Comparison of ENCODE assay signal across 1 cellular context in genomic region chr11:62340269-62340901, GRCh38.
A peak's percentile ranks its signal among the peaks of the same experiment; 100 is the strongest.
TF ChIP-seq lines count a peak whose summit lies in the region.

No MANE protein-coding gene starts in this region.

TF ChIP-seq in K562, 482 proteins besides CTCF, POLR2A, EP300 and RAD21:
- TF ChIP-seq REST (CRISPR knock-in tag; IDR thresholded peaks at IDR 0.05; ENCODE audit: low read depth) = no peak
- TF ChIP-seq, protein P1, sequence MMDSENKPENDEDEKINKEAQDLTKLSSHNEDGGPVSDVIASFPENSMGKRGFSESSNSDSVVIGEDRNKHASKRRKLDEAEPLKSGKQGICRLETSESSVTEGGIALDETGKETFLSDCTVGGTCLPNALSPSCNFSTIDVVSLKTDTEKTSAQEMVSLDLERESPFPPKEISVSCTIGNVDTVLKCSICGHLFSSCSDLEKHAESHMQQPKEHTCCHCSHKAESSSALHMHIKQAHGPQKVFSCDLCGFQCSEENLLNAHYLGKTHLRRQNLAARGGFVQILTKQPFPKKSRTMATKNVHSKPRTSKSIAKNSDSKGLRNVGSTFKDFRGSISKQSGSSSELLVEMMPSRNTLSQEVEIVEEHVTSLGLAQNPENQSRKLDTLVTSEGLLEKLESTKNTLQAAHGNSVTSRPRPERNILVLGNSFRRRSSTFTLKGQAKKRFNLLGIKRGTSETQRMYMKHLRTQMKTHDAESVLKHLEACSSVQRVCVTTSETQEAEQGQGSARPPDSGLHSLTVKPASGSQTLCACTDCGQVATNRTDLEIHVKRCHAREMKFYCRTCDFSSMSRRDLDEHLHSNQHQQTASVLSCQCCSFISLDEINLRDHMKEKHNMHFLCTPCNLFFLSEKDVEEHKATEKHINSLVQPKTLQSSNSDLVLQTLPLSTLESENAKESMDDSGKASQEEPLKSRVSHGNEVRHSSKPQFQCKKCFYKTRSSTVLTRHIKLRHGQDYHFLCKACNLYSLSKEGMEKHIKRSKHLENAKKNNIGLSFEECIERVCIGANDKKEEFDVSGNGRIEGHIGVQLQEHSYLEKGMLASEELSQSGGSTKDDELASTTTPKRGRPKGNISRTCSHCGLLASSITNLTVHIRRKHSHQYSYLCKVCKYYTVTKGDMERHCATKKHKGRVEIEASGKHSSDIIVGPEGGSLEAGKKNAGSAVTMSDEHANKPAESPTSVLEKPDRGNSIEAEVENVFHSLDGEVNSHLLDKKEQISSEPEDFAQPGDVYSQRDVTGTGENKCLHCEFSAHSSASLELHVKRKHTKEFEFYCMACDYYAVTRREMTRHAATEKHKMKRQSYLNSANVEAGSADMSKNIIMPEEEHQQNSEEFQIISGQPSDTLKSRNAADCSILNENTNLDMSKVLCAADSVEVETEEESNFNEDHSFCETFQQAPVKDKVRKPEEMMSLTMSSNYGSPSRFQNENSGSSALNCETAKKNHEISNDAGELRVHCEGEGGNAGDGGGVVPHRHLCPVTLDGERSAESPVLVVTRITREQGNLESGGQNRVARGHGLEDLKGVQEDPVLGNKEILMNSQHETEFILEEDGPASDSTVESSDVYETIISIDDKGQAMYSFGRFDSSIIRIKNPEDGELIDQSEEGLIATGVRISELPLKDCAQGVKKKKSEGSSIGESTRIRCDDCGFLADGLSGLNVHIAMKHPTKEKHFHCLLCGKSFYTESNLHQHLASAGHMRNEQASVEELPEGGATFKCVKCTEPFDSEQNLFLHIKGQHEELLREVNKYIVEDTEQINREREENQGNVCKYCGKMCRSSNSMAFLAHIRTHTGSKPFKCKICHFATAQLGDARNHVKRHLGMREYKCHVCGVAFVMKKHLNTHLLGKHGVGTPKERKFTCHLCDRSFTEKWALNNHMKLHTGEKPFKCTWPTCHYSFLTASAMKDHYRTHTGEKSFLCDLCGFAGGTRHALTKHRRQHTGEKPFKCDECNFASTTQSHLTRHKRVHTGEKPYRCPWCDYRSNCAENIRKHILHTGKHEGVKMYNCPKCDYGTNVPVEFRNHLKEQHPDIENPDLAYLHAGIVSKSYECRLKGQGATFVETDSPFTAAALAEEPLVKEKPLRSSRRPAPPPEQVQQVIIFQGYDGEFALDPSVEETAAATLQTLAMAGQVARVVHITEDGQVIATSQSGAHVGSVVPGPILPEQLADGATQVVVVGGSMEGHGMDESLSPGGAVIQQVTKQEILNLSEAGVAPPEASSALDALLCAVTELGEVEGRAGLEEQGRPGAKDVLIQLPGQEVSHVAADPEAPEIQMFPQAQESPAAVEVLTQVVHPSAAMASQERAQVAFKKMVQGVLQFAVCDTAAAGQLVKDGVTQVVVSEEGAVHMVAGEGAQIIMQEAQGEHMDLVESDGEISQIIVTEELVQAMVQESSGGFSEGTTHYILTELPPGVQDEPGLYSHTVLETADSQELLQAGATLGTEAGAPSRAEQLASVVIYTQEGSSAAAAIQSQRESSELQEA (IDR thresholded peaks at IDR 0.05; ENCODE audit: low read depth) = no peak
- TF ChIP-seq GATA2 (CRISPR knock-in tag; IDR thresholded peaks at IDR 0.05) = no peak
- TF ChIP-seq STAT5A (IDR thresholded peaks at IDR 0.05; ENCODE audit: borderline replicate concordance, low read length) = no peak
- no peak for TF ChIP-seq TFAM (CRISPR knock-in tag; conservative IDR thresholded peaks at IDR 0.05)
- TF ChIP-seq FOS (IDR thresholded peaks at IDR 0.05; ENCODE audit: extremely low read depth, insufficient read length) = no peak
- 0 out of 2 replicates have a peak, but pooled peaks have one; percentile 24 for TF ChIP-seq ETV5 (CRISPR knock-in tag; IDR thresholded peaks at IDR 0.05; ENCODE audit: low read depth)
- TF ChIP-seq ZNF146 (CRISPR knock-in tag; IDR thresholded peaks at IDR 0.05; ENCODE audit: unreplicated experiment) = no peak
- TF ChIP-seq NFATC3 (IDR thresholded peaks at IDR 0.05) = no peak
- no peak for TF ChIP-seq NEUROD1 (IDR thresholded peaks at IDR 0.05; ENCODE audit: borderline replicate concordance, low read depth, low read length, partially characterized antibody)
- TF ChIP-seq ZNF41 (CRISPR knock-in tag; conservative IDR thresholded peaks at IDR 0.05) = no peak
- peak; percentile 41; the same call in 1 of the 2 replicates for TF ChIP-seq DEAF1 (CRISPR knock-in tag; IDR thresholded peaks at IDR 0.05)
- TF ChIP-seq, protein P2, sequence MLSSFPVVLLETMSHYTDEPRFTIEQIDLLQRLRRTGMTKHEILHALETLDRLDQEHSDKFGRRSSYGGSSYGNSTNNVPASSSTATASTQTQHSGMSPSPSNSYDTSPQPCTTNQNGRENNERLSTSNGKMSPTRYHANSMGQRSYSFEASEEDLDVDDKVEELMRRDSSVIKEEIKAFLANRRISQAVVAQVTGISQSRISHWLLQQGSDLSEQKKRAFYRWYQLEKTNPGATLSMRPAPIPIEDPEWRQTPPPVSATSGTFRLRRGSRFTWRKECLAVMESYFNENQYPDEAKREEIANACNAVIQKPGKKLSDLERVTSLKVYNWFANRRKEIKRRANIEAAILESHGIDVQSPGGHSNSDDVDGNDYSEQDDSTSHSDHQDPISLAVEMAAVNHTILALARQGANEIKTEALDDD (IDR thresholded peaks at IDR 0.05) = peak; percentile 69
- no peak for TF ChIP-seq CREB5 (CRISPR knock-in tag; IDR thresholded peaks at IDR 0.05)
- no peak for TF ChIP-seq ZNF644 (tag; IDR thresholded peaks at IDR 0.05; ENCODE audit: low read depth)
- no peak for TF ChIP-seq OTX1 (CRISPR knock-in tag; IDR thresholded peaks at IDR 0.05)
- TF ChIP-seq ZKSCAN8 (CRISPR knock-in tag; IDR thresholded peaks at IDR 0.05) = no peak
- TF ChIP-seq SMC3 (conservative IDR thresholded peaks at IDR 0.05; ENCODE audit: insufficient read depth, low read depth, low read length) = peak; percentile 60; the same call in 1 of the 2 replicates
- TF ChIP-seq CBX3 (IDR thresholded peaks at IDR 0.05; ENCODE audit: borderline replicate concordance in 1 of 2, low read length in 2 of 2) = no peak
- no peak for TF ChIP-seq KLF6 (CRISPR knock-in tag; IDR thresholded peaks at IDR 0.05; ENCODE audit: borderline replicate concordance)
- no peak for TF ChIP-seq ZNF318 (IDR thresholded peaks at IDR 0.05; ENCODE audit: borderline replicate concordance in 1 of 2, low read depth in 1 of 2)
- no peak for TF ChIP-seq RFX5 (IDR thresholded peaks at IDR 0.05; ENCODE audit: low read depth, low read length)
- no peak for TF ChIP-seq ZFP1 (CRISPR knock-in tag; IDR thresholded peaks at IDR 0.05)
- TF ChIP-seq PHF21A (IDR thresholded peaks at IDR 0.05; ENCODE audit: borderline replicate concordance, low read depth) = no peak
